Comparison of ENCODE assay signal across 26 cellular contexts in genomic region chr11:132595246-132595645, GRCh38.
"Had no signal": no experiment of that assay in that cellular context is flagged by ENCODE, and none has a peak within 500 bp of the region (broad histone marks: within the 10 kb centered on the region; RNA-seq: fewer than 3 reads in every experiment).

No MANE protein-coding gene starts in this region.

- H3K9me3 ChIP-seq: Peyer's patch, SJSA1, SK-N-SH had no signal

- DNase-seq: Karpas-422; NCI-H1048; NCI-H1436; NCI-H146; NCI-H1694; NCI-H187; NCI-H1930; NCI-H2107; NCI-H2171; NCI-H226; NCI-H446; NCI-H510A treated with DMSO at 0.1 percent for 48 hours; NCI-H524 treated with DMSO at 0.1 percent for 48 hours; NCI-H526 treated with DMSO at 0.1 percent for 48 hours; NK-92 treated with Interleukin-12 subunit alpha and Interleukin-12 subunit beta, amount 100 ng/mL, for 24 hours; OCI-M1; PC-3; Peyer's patch; Right ventricle myocardium superior; RPMI8226; SHP77 treated with DMSO at 0.1 percent for 48 hours; SW 1271; T-cell had no signal

- H3K9ac ChIP-seq: KMS-11, SK-N-SH had no signal

- H3K4me3 ChIP-seq: Peyer's patch, SJSA1 had no signal

- ATAC-seq: PC-3, T-cell had no signal

- H3K4me1 ChIP-seq: Peyer's patch, SJSA1 had no signal

- H3K27ac ChIP-seq: KMS-11, Peyer's patch, SJSA1 had no signal

- H3K4me2 ChIP-seq: KMS-11, SK-N-SH had no signal

- H3K36me3 ChIP-seq: Peyer's patch, SJSA1 had no signal

- H3K27me3 ChIP-seq: Peyer's patch, SJSA1 had no signal
